In the genomic region with DNA sequence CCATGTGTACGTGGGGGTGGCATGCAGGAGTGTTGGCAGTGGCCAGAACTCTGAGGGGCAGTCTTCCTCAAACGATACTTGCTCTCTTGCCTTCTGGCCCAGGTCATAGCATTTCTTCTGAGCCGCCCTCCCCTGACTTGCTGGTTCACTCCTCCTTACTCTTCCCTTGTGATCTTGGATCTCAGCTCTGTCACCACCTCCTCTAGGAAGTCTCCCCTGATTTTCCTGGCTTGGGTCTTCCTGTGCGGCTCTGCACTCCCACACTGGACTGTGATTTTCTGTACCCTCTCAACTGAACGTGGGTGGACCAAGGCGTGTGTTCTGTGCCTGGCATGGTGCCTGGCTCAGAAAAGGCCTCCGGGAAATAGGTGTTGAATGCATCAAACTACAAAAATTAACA, we compare ENCODE assay signal across 2 cellular contexts.
TF ChIP-seq lines count a peak whose summit lies in the region.

No MANE protein-coding gene starts in this region.

TF ChIP-seq in HCT116, 20 proteins besides CTCF, POLR2A, EP300 and RAD21:
- TF ChIP-seq MAX (IDR thresholded peaks at IDR 0.05) (no peak), EZH2 (IDR thresholded peaks at IDR 0.05) (no peak), ZNF274 (IDR thresholded peaks at IDR 0.05; ENCODE audit: low read depth, low read length) (no peak)

TF ChIP-seq in SK-N-SH treated with all-trans-retinoic acid at 6 μM for 48 hours, 23 proteins besides CTCF, POLR2A, EP300 and RAD21:
- TF ChIP-seq PPARA (CRISPR knock-in tag; IDR thresholded peaks at IDR 0.05; ENCODE audit: borderline replicate concordance) (no peak), ZNF8 (CRISPR knock-in tag; IDR thresholded peaks at IDR 0.05) (no peak), CSDC2 (CRISPR knock-in tag; IDR thresholded peaks at IDR 0.05) (no peak), CSRNP3 (CRISPR knock-in tag; IDR thresholded peaks at IDR 0.05) (no peak), ISL1 (CRISPR knock-in tag; IDR thresholded peaks at IDR 0.05) (no peak), ZNF565 (CRISPR knock-in tag; conservative IDR thresholded peaks at IDR 0.05; ENCODE audit: low read depth) (no peak), BACH2 (CRISPR knock-in tag; IDR thresholded peaks at IDR 0.05; ENCODE audit: borderline replicate concordance) (no peak), ESRRG (CRISPR knock-in tag; IDR thresholded peaks at IDR 0.05) (no peak), OSR1 (CRISPR knock-in tag; IDR thresholded peaks at IDR 0.05) (no peak), RARB (CRISPR knock-in tag; IDR thresholded peaks at IDR 0.05) (no peak), TCF4 (CRISPR knock-in tag; IDR thresholded peaks at IDR 0.05; ENCODE audit: borderline replicate concordance) (no peak), TSHZ2 (CRISPR knock-in tag; IDR thresholded peaks at IDR 0.05) (no peak), CREB5 (CRISPR knock-in tag; IDR thresholded peaks at IDR 0.05; ENCODE audit: low read depth) (no peak), ZFP30 (CRISPR knock-in tag; IDR thresholded peaks at IDR 0.05) (no peak)
